ENCODE assay signal across 2 cellular contexts in genomic region chr10:96536129-96536528, GRCh38.
TF ChIP-seq lines count a peak whose summit lies in the region.

No MANE protein-coding gene starts in this region.

TF ChIP-seq in GM12878, 131 proteins besides CTCF, POLR2A, EP300 and RAD21:
- TF ChIP-seq ZZZ3 (IDR thresholded peaks at IDR 0.05; ENCODE audit: control insufficient read depth, insufficient read length, low read depth) (no peak), SPI1 (IDR thresholded peaks at IDR 0.05; ENCODE audit: borderline replicate concordance, insufficient read depth, low read depth, low read length) (peak; percentile 62; the same call in 1 of the 2 replicates), ATF3 (IDR thresholded peaks at IDR 0.05; ENCODE audit: borderline replicate concordance, extremely low read depth, low read depth, low read length) (no peak)

TF ChIP-seq in endothelial cell of umbilical vein, 7 proteins besides CTCF, POLR2A, EP300 and RAD21:
- no peak for TF ChIP-seq MAX (IDR thresholded peaks at IDR 0.05; ENCODE audit: insufficient read depth, insufficient read length)
